1 cellular context compared by ENCODE assay signal in genomic region chr1:175183586-175183985, GRCh38.
TF ChIP-seq lines count a peak whose summit lies in the region.

No MANE protein-coding gene starts in this region.

TF ChIP-seq in IMR-90, 13 proteins besides CTCF, POLR2A, EP300 and RAD21 (continued from another document):
- TF ChIP-seq ELK1 (IDR thresholded peaks at IDR 0.05; ENCODE audit: borderline replicate concordance, low read depth, low read length) (no peak), BHLHE40 (IDR thresholded peaks at IDR 0.05; ENCODE audit: low read depth, low read length) (no peak), MAFK (IDR thresholded peaks at IDR 0.05; ENCODE audit: low read depth, low read length) (no peak), SMC3 (IDR thresholded peaks at IDR 0.05; ENCODE audit: low read depth, low read length) (no peak), USF2 (IDR thresholded peaks at IDR 0.05; ENCODE audit: low read depth, low read length) (no peak), RFX5 (IDR thresholded peaks at IDR 0.05; ENCODE audit: low read depth, low read length) (no peak), FOS (IDR thresholded peaks at IDR 0.05; ENCODE audit: low read depth, low read length) (no peak), CHD1 (IDR thresholded peaks at IDR 0.05; ENCODE audit: low read depth, low read length) (no peak)
